Comparison of ENCODE assay signal across 29 cellular contexts in the genomic region with DNA sequence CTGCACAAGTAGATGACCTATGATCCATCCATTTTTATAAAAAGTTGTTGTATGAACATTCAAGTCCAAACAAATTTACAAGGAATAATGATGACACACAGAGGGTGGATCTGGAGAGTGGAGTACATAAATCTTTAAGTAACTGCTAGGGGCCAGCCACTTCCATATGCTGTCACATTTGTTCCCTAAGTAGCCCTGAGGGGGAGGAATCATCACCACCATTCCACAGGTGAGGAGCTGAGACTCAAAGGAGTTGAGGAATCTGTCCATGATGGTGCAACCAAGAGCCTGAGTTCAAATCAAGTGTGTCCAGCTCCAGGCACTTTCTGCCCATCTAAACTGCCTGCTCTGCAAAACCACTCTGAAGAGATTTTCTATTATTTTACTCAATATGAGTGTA.
"Had no signal": no experiment of that assay in that cellular context is flagged by ENCODE, and none has a peak within 500 bp of the region (broad histone marks: within the 10 kb centered on the region; RNA-seq: fewer than 3 reads in every experiment).

No MANE protein-coding gene starts in this region.

- H3K27me3 ChIP-seq: ascending aorta, breast epithelium, dorsolateral prefrontal cortex, esophagus muscularis mucosa, heart left ventricle had no signal

- H3K36me3 ChIP-seq: ascending aorta, breast epithelium, esophagus muscularis mucosa had no signal

- H3K4me3 ChIP-seq: ascending aorta, breast epithelium, coronary artery, dorsolateral prefrontal cortex, esophagus muscularis mucosa, heart left ventricle had no signal

- H3K9me3 Mint-ChIP-seq: activated CD4-positive, alpha-beta memory T cell treated with anti-CD3 and anti-CD28 coated beads, Interleukin-2, amount 10 ng/mL, durations not matched to agents 7 days and 5 days; activated CD4-positive, alpha-beta T cell treated with anti-CD3 and anti-CD28 coated beads, Interleukin-2, amount 10 ng/mL, durations not matched to agents 24 days and 14 days; activated naive CD4-positive, alpha-beta T cell treated with anti-CD3 and anti-CD28 coated beads, Interleukin-2, amount 10 ng/mL, durations not matched to agents 7 days and 5 days; activated T-cell treated with anti-CD3 and anti-CD28 coated beads, Interleukin-2, amount 50 U/mL, for 24 hours; brain; central memory CD8-positive, alpha-beta T cell; endodermal cell had no signal

- H3K4me1 Mint-ChIP-seq: activated CD4-positive, alpha-beta memory T cell treated with anti-CD3 and anti-CD28 coated beads, Interleukin-2, amount 10 ng/mL, durations not matched to agents 7 days and 5 days; activated CD4-positive, alpha-beta T cell treated with anti-CD3 and anti-CD28 coated beads for 36 hours; activated CD4-positive, alpha-beta T cell treated with anti-CD3 and anti-CD28 coated beads, Interleukin-2, amount 10 ng/mL, durations not matched to agents 24 days and 14 days; activated naive CD4-positive, alpha-beta T cell treated with anti-CD3 and anti-CD28 coated beads, Interleukin-2, amount 10 ng/mL, durations not matched to agents 7 days and 5 days; activated naive CD8-positive, alpha-beta T cell treated with anti-CD3 and anti-CD28 coated beads, Interleukin-2, amount 10 ng/mL, durations not matched to agents 7 days and 5 days; central memory CD8-positive, alpha-beta T cell; endodermal cell had no signal

- ATAC-seq: activated CD4-positive, alpha-beta T cell treated with anti-CD3 and anti-CD28 coated beads for 36 hours; activated naive CD4-positive, alpha-beta T cell treated with anti-CD3 and anti-CD28 coated beads, Interleukin-2, amount 50 U/mL, for 72 hours; activated T-cell treated with anti-CD3 and anti-CD28 coated beads, Interleukin-2, amount 50 U/mL, for 72 hours; heart left ventricle had no signal

- FAIRE-seq: frontal cortex had no signal

- H3K36me3 Mint-ChIP-seq: activated naive CD4-positive, alpha-beta T cell treated with anti-CD3 and anti-CD28 coated beads, Interleukin-2, amount 10 ng/mL, durations not matched to agents 7 days and 5 days had no signal

- H3K27ac ChIP-seq: ascending aorta, breast epithelium, coronary artery, dorsolateral prefrontal cortex, esophagus muscularis mucosa, heart left ventricle had no signal

- H3K4me1 ChIP-seq: ascending aorta, breast epithelium had no signal

- DNase-seq: activated CD4-positive, alpha-beta memory T cell treated with anti-CD3 and anti-CD28 coated beads, Interleukin-2, amount 10 ng/mL, durations not matched to agents 7 days and 5 days; activated CD4-positive, alpha-beta T cell treated with anti-CD3 and anti-CD28 coated beads for 36 hours; activated CD4-positive, alpha-beta T cell treated with anti-CD3 and anti-CD28 coated beads, Interleukin-2, amount 10 ng/mL, durations not matched to agents 24 days and 14 days; activated CD4-positive, alpha-beta T cell treated with anti-CD3 and anti-CD28 coated beads, Interleukin-2, amount 50 U/mL, for 4 hours; activated CD4-positive, CD25-positive, alpha-beta regulatory T cell; activated CD4-positive, CD25-positive, alpha-beta regulatory T cell treated with anti-CD3 and anti-CD28 coated beads, Interleukin-2, amount 50 U/mL, for 72 hours; activated CD8-positive, alpha-beta memory T cell treated with anti-CD3 and anti-CD28 coated beads, Interleukin-2, amount 50 U/mL, for 48 hours; activated gamma-delta T cell; activated naive CD4-positive, alpha-beta T cell; activated naive CD4-positive, alpha-beta T cell treated with anti-CD3 and anti-CD28 coated beads, Interleukin-2, amount 10 ng/mL, durations not matched to agents 7 days and 5 days; activated naive CD8-positive, alpha-beta T cell treated with anti-CD3 and anti-CD28 coated beads, Interleukin-2, amount 10 ng/mL, durations not matched to agents 7 days and 5 days; activated T-cell treated with anti-CD3 and anti-CD28 coated beads for 4 hours; activated T-cell treated with anti-CD3 and anti-CD28 coated beads, Interleukin-2, amount 50 U/mL, for 24 hours; activated T-cell treated with anti-CD3 and anti-CD28 coated beads, Interleukin-2, amount 50 U/mL, for 72 hours; dorsolateral prefrontal cortex; effector memory CD4-positive, alpha-beta T cell; endodermal cell; erythroblast; heart left ventricle; T-helper 2 cell had no signal

- H3K27ac Mint-ChIP-seq: activated CD4-positive, alpha-beta memory T cell treated with anti-CD3 and anti-CD28 coated beads, Interleukin-2, amount 10 ng/mL, durations not matched to agents 7 days and 5 days; activated CD4-positive, alpha-beta T cell treated with anti-CD3 and anti-CD28 coated beads for 36 hours; activated CD4-positive, alpha-beta T cell treated with anti-CD3 and anti-CD28 coated beads, Interleukin-2, amount 10 ng/mL, durations not matched to agents 24 days and 14 days; activated naive CD4-positive, alpha-beta T cell treated with anti-CD3 and anti-CD28 coated beads, Interleukin-2, amount 10 ng/mL, durations not matched to agents 7 days and 5 days; activated naive CD4-positive, alpha-beta T cell treated with anti-CD3 and anti-CD28 coated beads, Interleukin-2, amount 50 U/mL, for 72 hours; activated naive CD8-positive, alpha-beta T cell treated with anti-CD3 and anti-CD28 coated beads, Interleukin-2, amount 10 ng/mL, durations not matched to agents 7 days and 5 days; activated T-cell treated with anti-CD3 and anti-CD28 coated beads, Interleukin-2, amount 50 U/mL, for 24 hours; activated T-cell treated with anti-CD3 and anti-CD28 coated beads, Interleukin-2, amount 50 U/mL, for 72 hours; brain; dendritic cell treated with granulocyte-macrophage colony-stimulating factor and Interleukin-4, amounts not matched to agents 40 ng/mL and 50 ng/mL, for 4 days; endodermal cell had no signal

- H3K27me3 Mint-ChIP-seq: activated CD4-positive, alpha-beta memory T cell treated with anti-CD3 and anti-CD28 coated beads, Interleukin-2, amount 10 ng/mL, durations not matched to agents 7 days and 5 days; activated CD4-positive, alpha-beta T cell treated with anti-CD3 and anti-CD28 coated beads for 36 hours; activated CD4-positive, alpha-beta T cell treated with anti-CD3 and anti-CD28 coated beads, Interleukin-2, amount 10 ng/mL, durations not matched to agents 24 days and 14 days; activated naive CD4-positive, alpha-beta T cell treated with anti-CD3 and anti-CD28 coated beads, Interleukin-2, amount 10 ng/mL, durations not matched to agents 7 days and 5 days; activated naive CD8-positive, alpha-beta T cell treated with anti-CD3 and anti-CD28 coated beads, Interleukin-2, amount 10 ng/mL, durations not matched to agents 7 days and 5 days; activated T-cell treated with anti-CD3 and anti-CD28 coated beads, Interleukin-2, amount 50 U/mL, for 24 hours; central memory CD8-positive, alpha-beta T cell; dendritic cell treated with granulocyte-macrophage colony-stimulating factor and Interleukin-4, amounts not matched to agents 40 ng/mL and 50 ng/mL, for 4 days had no signal

- H3K4me3 Mint-ChIP-seq: activated CD4-positive, alpha-beta memory T cell treated with anti-CD3 and anti-CD28 coated beads, Interleukin-2, amount 10 ng/mL, durations not matched to agents 7 days and 5 days; activated CD4-positive, alpha-beta T cell treated with anti-CD3 and anti-CD28 coated beads for 36 hours; activated CD4-positive, alpha-beta T cell treated with anti-CD3 and anti-CD28 coated beads, Interleukin-2, amount 10 ng/mL, durations not matched to agents 24 days and 14 days; activated naive CD4-positive, alpha-beta T cell treated with anti-CD3 and anti-CD28 coated beads, Interleukin-2, amount 10 ng/mL, durations not matched to agents 7 days and 5 days; activated naive CD8-positive, alpha-beta T cell treated with anti-CD3 and anti-CD28 coated beads, Interleukin-2, amount 10 ng/mL, durations not matched to agents 7 days and 5 days; activated T-cell treated with anti-CD3 and anti-CD28 coated beads, Interleukin-2, amount 50 U/mL, for 24 hours; activated T-cell treated with anti-CD3 and anti-CD28 coated beads, Interleukin-2, amount 50 U/mL, for 72 hours; brain; central memory CD8-positive, alpha-beta T cell; dendritic cell treated with granulocyte-macrophage colony-stimulating factor and Interleukin-4, amounts not matched to agents 40 ng/mL and 50 ng/mL, for 4 days; endodermal cell had no signal
